8 cellular contexts compared by ENCODE assay signal in the genomic region with DNA sequence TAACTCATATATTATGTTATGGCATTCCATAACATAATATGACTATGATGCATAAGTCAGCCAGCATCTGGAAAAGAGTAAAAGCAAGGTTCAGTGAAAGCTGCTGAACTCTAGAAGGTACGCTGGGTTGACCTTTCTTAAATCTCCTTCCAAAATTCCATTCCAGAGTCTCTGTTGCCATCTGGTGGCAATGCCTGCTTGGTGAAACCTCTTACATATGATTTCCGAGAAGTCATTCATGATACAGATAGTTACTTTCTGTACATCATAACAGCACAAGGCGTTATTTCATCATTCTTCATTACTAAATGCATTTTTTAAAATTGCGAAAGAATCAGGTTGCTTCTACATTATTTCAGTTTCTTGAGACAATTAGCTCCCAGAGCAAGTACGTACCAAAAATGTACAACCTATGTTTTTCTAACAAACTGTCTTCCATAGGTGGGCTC. TPM values are rescaled to one million over a fixed set of nuclear protein-coding genes. Genes with fewer than 3 reads are reported as not detected.
DNase-seq lines count a peak whose midpoint lies in the region; ATAC-seq and TF ChIP-seq lines count a peak whose summit lies in the region.

No MANE protein-coding gene starts in this region.

- CTCF ChIA-PET in OCI-LY7 (lab: Charles Lee; ENCODE audit: unreplicated experiment): no interaction called here

- peak; percentile 85 for ATAC-seq in esophagus mucosa
- peak; percentile 90 to 97 (median 96) for ATAC-seq in natural killer cell
- ATAC-seq in HG03025 (IDR thresholded peaks at IDR 0.05; ENCODE audit: low FRiP score, unreplicated experiment): no peak

- no peaks in the 10 kb centered on the region for H3K9me3 ChIP-seq in DOHH2 (ENCODE audit: control insufficient read depth, insufficient read depth, low read length)
- H3K9me3 ChIP-seq in OCI-LY7 (ENCODE audit: low read length): no peaks in the 10 kb centered on the region

- peak; percentile 81 for DNase-seq in KBM-7
- peak; percentile 59 for DNase-seq in OCI-LY7 (ENCODE audit: low spot score)
- DNase-seq in activated T-cell treated with anti-CD3 and anti-CD28 coated beads for 48 hours (ENCODE audit: low read depth): peak; percentile 48
- peak; percentile 57 for DNase-seq in natural killer cell
- peak; percentile 70 for DNase-seq in stromal cell of bone marrow (ENCODE audit: low read depth)

- no peaks in the 10 kb centered on the region for H3K79me2 ChIP-seq in DOHH2 (ENCODE audit: control insufficient read depth, low read length)
- no peaks in the 10 kb centered on the region for H3K79me2 ChIP-seq in OCI-LY7 (ENCODE audit: insufficient read depth, low read depth, low read length)

- H3K4me3 ChIP-seq in DOHH2 (ENCODE audit: low read length) (no peak overlapping the region), OCI-LY7 (ENCODE audit: low read depth, low read length, poor library complexity, severe bottlenecking) (no peak overlapping the region)

- no peaks in the 10 kb centered on the region for H3K4me1 ChIP-seq in DOHH2 (ENCODE audit: control insufficient read depth, low read length)
- no peaks in the 10 kb centered on the region for H3K4me1 ChIP-seq in OCI-LY7 (ENCODE audit: insufficient read depth, low read length, poor library complexity, severe bottlenecking)

- H3K9me2 ChIP-seq in DOHH2 (replicated peaks; ENCODE audit: control insufficient read depth, low read length) (no peaks in the 10 kb centered on the region), OCI-LY7 (ENCODE audit: insufficient read depth, low read length) (no peaks in the 10 kb centered on the region)

- TF ChIP-seq CTCF in DOHH2 (IDR thresholded peaks at IDR 0.05; ENCODE audit: low read depth, low read length, poor library complexity, severe bottlenecking): peak; percentile 24
- TF ChIP-seq CTCF in OCI-LY7 (conservative IDR thresholded peaks at IDR 0.05; ENCODE audit: low read length): peak; percentile 76
- peak; percentile 83 for TF ChIP-seq CTCF in natural killer cell (IDR thresholded peaks at IDR 0.05)

- H4K20me1 ChIP-seq in DOHH2 (ENCODE audit: control insufficient read depth, insufficient read depth, low read depth, low read length) (no peaks in the 10 kb centered on the region), OCI-LY7 (ENCODE audit: insufficient read depth, low read length) (no peaks in the 10 kb centered on the region)

- in situ Hi-C loops in KBM-7 (cut with MboI; ENCODE audit: low pct_unique_long_range_greater_than_20kb, low sequenced_read_pairs): no loop called here

- POLR2A ChIA-PET in OCI-LY7 (lab: Charles Lee): interaction anchor here (0.7 kb wide), 1 partner anchor 60 kb away, joined by 3 read pairs; no protein-coding TSS in a partner anchor

- peak overlapping the region; percentile 58; the same call in 1 of the 2 replicates for H2AFZ ChIP-seq in OCI-LY7 (ENCODE audit: low read length)

- H3F3A ChIP-seq in DOHH2 (ENCODE audit: control insufficient read depth, insufficient read depth): no peaks in the 10 kb centered on the region

- H3K4me2 ChIP-seq in DOHH2 (ENCODE audit: low read length) (no peak overlapping the region), OCI-LY7 (ENCODE audit: low read length) (0 out of 2 replicates have a peak overlapping the region, but pooled peaks have one; percentile 16)

- H3K9me3 Mint-ChIP-seq in natural killer cell: no peaks in the 10 kb centered on the region

- intact Hi-C loops in OCI-LY7 (cut with micrococcal nuclease; ENCODE audit: unreplicated experiment) (loop anchor here (1.0 to 2.0 kb wide), 4 partner anchors 99 to 309 kb away; a partner anchor contains a TSS), natural killer cell (cut with micrococcal nuclease) (loop anchor here (1.0 to 2.0 kb wide), 6 partner anchors 35 to 353 kb away; no protein-coding TSS in a partner anchor)

- H3K36me3 ChIP-seq in DOHH2 (ENCODE audit: control insufficient read depth, low read length) (no peaks in the 10 kb centered on the region), OCI-LY7 (ENCODE audit: insufficient read depth, low read length) (no peaks in the 10 kb centered on the region)

- no peak overlapping the region for H3K4me3 Mint-ChIP-seq in natural killer cell

- H3K36me3 Mint-ChIP-seq in natural killer cell: no peaks in the 10 kb centered on the region

- no TSS peak for BruUV-seq in OCI-LY7 (replicated peaks; lab: Mats Ljungman, UMichigan)

- H3K27me3 ChIP-seq in DOHH2 (ENCODE audit: control insufficient read depth, low read length): no peaks in the 10 kb centered on the region; the same call in 1 of the 2 replicates

- H3K27ac ChIP-seq in DOHH2 (ENCODE audit: low read depth, low read length) (no peak overlapping the region), OCI-LY7 (ENCODE audit: low read depth, low read length, poor library complexity, severe bottlenecking) (no peak overlapping the region)

- H3K4me1 Mint-ChIP-seq in natural killer cell: peaks cover 0 to 7% of the 10 kb centered on the region in 2 donors

- H3K27ac Mint-ChIP-seq in natural killer cell: no peak overlapping the region

- no peaks in the 10 kb centered on the region for H3K27me3 Mint-ChIP-seq in natural killer cell (ENCODE audit: low read depth in 2 of 2)

RNA-seq across cellular contexts. Expression of a gene that starts 7.0 kb away (rescaled TPM):
- total RNA-seq in OCI-LY7 (2014; rRNA removed; shearing (Covaris generic)): 4.1 and 4.8 TPM in 2 replicates
- total RNA-seq in OCI-LY7 (2022) (8.7 and 9.5 TPM in 2 replicates), esophagus mucosa (12.2 TPM), natural killer cell (100 to 1,000 TPM in 1 of 3 donors, 10 to 100 TPM in 2; 81.3 to 133 (median 99.6) TPM)

Comparison
In these comparisons a context has a peak if more than half of its experiments do, and no peak if none do; other contexts are left out.
1. CTCF ChIP-seq: peak in every context shown above with its lines; median percentile 83 in natural killer cell; 76 in OCI-LY7; 24 in DOHH2.